29 cellular contexts compared by ENCODE assay signal in genomic region chr2:104745856-104746255, GRCh38.
"Had no signal": no experiment of that assay in that cellular context is flagged by ENCODE, and none has a peak within 500 bp of the region (broad histone marks: within the 10 kb centered on the region; RNA-seq: fewer than 3 reads in every experiment).

No MANE protein-coding gene starts in this region.

- H3K27ac Mint-ChIP-seq: activated B cell treated with CpG ODN at 0.5 μM for 24 hours; activated CD4-positive, alpha-beta memory T cell treated with anti-CD3 and anti-CD28 coated beads for 36 hours; activated CD4-positive, alpha-beta T cell treated with anti-CD3 and anti-CD28 coated beads, Interleukin-2, amount 10 ng/mL, durations not matched to agents 24 days and 14 days; activated naive CD4-positive, alpha-beta T cell treated with anti-CD3 and anti-CD28 coated beads, Interleukin-2, amount 50 U/mL, for 72 hours; activated naive CD8-positive, alpha-beta T cell treated with anti-CD3 and anti-CD28 coated beads, Interleukin-2, amount 50 U/mL, for 24 hours; T-helper 1 cell treated with Interleukin-12 subunit alpha and Interleukin-12 subunit beta and Interleukin-4 antibody, amounts not matched to agents 30 μg/mL and 1 μg/mL, for 36 hours had no signal

- H3K27ac ChIP-seq: ascending aorta, body of pancreas, KMS-11, Peyer's patch, RWPE1, SJCRH30 had no signal

- FAIRE-seq: bronchial epithelial cell had no signal

- H3K4me3 Mint-ChIP-seq: activated B cell treated with CpG ODN at 0.5 μM for 24 hours; activated CD4-positive, alpha-beta memory T cell treated with anti-CD3 and anti-CD28 coated beads for 36 hours; activated CD4-positive, alpha-beta T cell treated with anti-CD3 and anti-CD28 coated beads, Interleukin-2, amount 10 ng/mL, durations not matched to agents 24 days and 14 days; activated naive CD8-positive, alpha-beta T cell treated with anti-CD3 and anti-CD28 coated beads, Interleukin-2, amount 50 U/mL, for 24 hours; activated T-cell treated with anti-CD3 and anti-CD28 coated beads, Interleukin-2, amount 50 U/mL, for 4 hours; T-helper 1 cell treated with Interleukin-12 subunit alpha and Interleukin-12 subunit beta and Interleukin-4 antibody, amounts not matched to agents 30 μg/mL and 1 μg/mL, for 36 hours had no signal

- H3K9me3 ChIP-seq: ascending aorta, body of pancreas, MG63, Peyer's patch, SJCRH30 had no signal

- H3K4me2 ChIP-seq: KMS-11 had no signal

- H3K9ac ChIP-seq: KMS-11 had no signal

- H3K9me3 Mint-ChIP-seq: activated B cell treated with CpG ODN at 0.5 μM for 24 hours; activated CD4-positive, alpha-beta memory T cell treated with anti-CD3 and anti-CD28 coated beads for 36 hours; activated CD4-positive, alpha-beta T cell treated with anti-CD3 and anti-CD28 coated beads, Interleukin-2, amount 10 ng/mL, durations not matched to agents 24 days and 14 days; activated naive CD4-positive, alpha-beta T cell treated with anti-CD3 and anti-CD28 coated beads, Interleukin-2, amount 50 U/mL, for 72 hours; activated naive CD8-positive, alpha-beta T cell treated with anti-CD3 and anti-CD28 coated beads, Interleukin-2, amount 50 U/mL, for 24 hours; activated T-cell treated with anti-CD3 and anti-CD28 coated beads, Interleukin-2, amount 50 U/mL, for 4 hours; T-helper 1 cell treated with Interleukin-12 subunit alpha and Interleukin-12 subunit beta and Interleukin-4 antibody, amounts not matched to agents 30 μg/mL and 1 μg/mL, for 36 hours had no signal

- DNase-seq: activated B cell treated with CpG ODN at 0.5 μM for 24 hours; activated CD4-positive, alpha-beta memory T cell treated with anti-CD3 and anti-CD28 coated beads for 36 hours; activated CD4-positive, alpha-beta T cell treated with anti-CD3 and anti-CD28 coated beads for 1 hour; activated CD4-positive, alpha-beta T cell treated with anti-CD3 and anti-CD28 coated beads, Interleukin-2, amount 10 ng/mL, durations not matched to agents 24 days and 14 days; activated CD8-positive, alpha-beta memory T cell treated with anti-CD3 and anti-CD28 coated beads for 24 hours; activated effector memory CD4-positive, alpha-beta T cell treated with anti-CD3 and anti-CD28 coated beads, Interleukin-2, amount 50 U/mL, for 16 hours; activated naive CD4-positive, alpha-beta T cell treated with Interleukin-2 at 50 U/mL for 16 hours; activated naive CD8-positive, alpha-beta T cell treated with anti-CD3 and anti-CD28 coated beads, Interleukin-2, amount 50 U/mL, for 24 hours; activated T-cell treated with anti-CD3 and anti-CD28 coated beads, Interleukin-2, amount 50 U/mL, for 4 hours; amniotic stem cell; body of pancreas; central memory CD4-positive, alpha-beta T cell; MG63; MV-4-11; NCI-H1092 treated with DMSO at 0.1 percent for 48 hours; NCI-H1417 treated with DMSO at 0.1 percent for 48 hours; NCI-H1694; NCI-H2029; NCI-H446; NCI-H524; Peyer's patch; Right ventricle myocardium superior; SJCRH30 had no signal

- H3K27me3 ChIP-seq: ascending aorta, body of pancreas, MG63, Peyer's patch, SJCRH30 had no signal

- H3K27me3 Mint-ChIP-seq: activated CD4-positive, alpha-beta T cell treated with anti-CD3 and anti-CD28 coated beads, Interleukin-2, amount 10 ng/mL, durations not matched to agents 24 days and 14 days had no signal

- H3K36me3 ChIP-seq: ascending aorta, MG63, Peyer's patch, SJCRH30 had no signal

- H3K4me3 ChIP-seq: ascending aorta, body of pancreas, MG63, Peyer's patch, SJCRH30 had no signal

- H3K36me3 Mint-ChIP-seq: activated CD4-positive, alpha-beta memory T cell treated with anti-CD3 and anti-CD28 coated beads for 36 hours; activated naive CD4-positive, alpha-beta T cell treated with anti-CD3 and anti-CD28 coated beads, Interleukin-2, amount 50 U/mL, for 72 hours had no signal

- H3K4me1 ChIP-seq: ascending aorta, body of pancreas, Peyer's patch, SJCRH30 had no signal

- H3K4me1 Mint-ChIP-seq: activated B cell treated with CpG ODN at 0.5 μM for 24 hours; activated CD4-positive, alpha-beta T cell treated with anti-CD3 and anti-CD28 coated beads, Interleukin-2, amount 10 ng/mL, durations not matched to agents 24 days and 14 days; activated naive CD8-positive, alpha-beta T cell treated with anti-CD3 and anti-CD28 coated beads, Interleukin-2, amount 50 U/mL, for 24 hours had no signal
